Comparison of ENCODE assay signal across 18 cellular contexts in genomic region chr5:6568383-6568782, GRCh38.
DNase-seq lines count a peak whose midpoint lies in the region; ATAC-seq and TF ChIP-seq lines count a peak whose summit lies in the region.
"Had no signal": no experiment of that assay in that cellular context is flagged by ENCODE, and none has a peak within 500 bp of the region (broad histone marks: within the 10 kb centered on the region; RNA-seq: fewer than 3 reads in every experiment).

No MANE protein-coding gene starts in this region.

- no peak for TF ChIP-seq CTCF in left ventricle myocardium inferior (IDR thresholded peaks at IDR 0.05; ENCODE audit: borderline replicate concordance)

- no peaks in the 10 kb centered on the region for H3K36me3 ChIP-seq in left ventricle myocardium inferior

- H3K27ac ChIP-seq in left ventricle myocardium inferior (replicated peaks) = peak overlapping the region; percentile 9
- H3K27ac ChIP-seq: C4-2B had no signal

- no peaks in the 10 kb centered on the region for H3K9me3 ChIP-seq in left ventricle myocardium inferior (replicated peaks)
- H3K9me3 ChIP-seq: SK-N-SH had no signal

- ATAC-seq in GM21576 (IDR thresholded peaks at IDR 0.05; ENCODE audit: unreplicated experiment) = no peak

- no peaks in the 10 kb centered on the region for H3K4me1 ChIP-seq in left ventricle myocardium inferior

- intact Hi-C loops in left ventricle myocardium inferior (cut with micrococcal nuclease) (no loop called here), posterior vena cava (cut with DNase I) (no loop called here)

- no peak overlapping the region for H3K4me3 ChIP-seq in left ventricle myocardium inferior

- H3K27me3 ChIP-seq in left ventricle myocardium inferior (ENCODE audit: low read depth) = peaks cover 31% of the 10 kb centered on the region

- DNase-seq in NCI-H82 (lab: John Stamatoyannopoulos, UW) (peak; percentile 42), SK-N-DZ (ENCODE audit: low spot score) (peak; percentile 52), left ventricle myocardium inferior (peak; percentile 42), posterior vena cava (ENCODE audit: low spot score) (peak; percentile 68), HT-29 (ENCODE audit: low spot score) (no peak), NCI-H2107 treated with DMSO at 0.1 percent for 48 hours (lab: John Stamatoyannopoulos, UW; ENCODE audit: unreplicated experiment) (no peak)
- DNase-seq: ACHN, DMS79, H9, KG1, NCI-H1417, NCI-H1930, NCI-H2171, NCI-H526, SHP77, SK-N-SH had no signal

Comparison
In these comparisons a context has a peak if more than half of its experiments do, and no peak if none do; other contexts are left out.
1. DNase-seq: peak in NCI-H82 (single experiment), SK-N-DZ (single experiment), left ventricle myocardium inferior (single experiment) and posterior vena cava (single experiment); none in HT-29 (single experiment) and NCI-H2107 treated with DMSO at 0.1 percent for 48 hours (single experiment).